In the genomic region with DNA sequence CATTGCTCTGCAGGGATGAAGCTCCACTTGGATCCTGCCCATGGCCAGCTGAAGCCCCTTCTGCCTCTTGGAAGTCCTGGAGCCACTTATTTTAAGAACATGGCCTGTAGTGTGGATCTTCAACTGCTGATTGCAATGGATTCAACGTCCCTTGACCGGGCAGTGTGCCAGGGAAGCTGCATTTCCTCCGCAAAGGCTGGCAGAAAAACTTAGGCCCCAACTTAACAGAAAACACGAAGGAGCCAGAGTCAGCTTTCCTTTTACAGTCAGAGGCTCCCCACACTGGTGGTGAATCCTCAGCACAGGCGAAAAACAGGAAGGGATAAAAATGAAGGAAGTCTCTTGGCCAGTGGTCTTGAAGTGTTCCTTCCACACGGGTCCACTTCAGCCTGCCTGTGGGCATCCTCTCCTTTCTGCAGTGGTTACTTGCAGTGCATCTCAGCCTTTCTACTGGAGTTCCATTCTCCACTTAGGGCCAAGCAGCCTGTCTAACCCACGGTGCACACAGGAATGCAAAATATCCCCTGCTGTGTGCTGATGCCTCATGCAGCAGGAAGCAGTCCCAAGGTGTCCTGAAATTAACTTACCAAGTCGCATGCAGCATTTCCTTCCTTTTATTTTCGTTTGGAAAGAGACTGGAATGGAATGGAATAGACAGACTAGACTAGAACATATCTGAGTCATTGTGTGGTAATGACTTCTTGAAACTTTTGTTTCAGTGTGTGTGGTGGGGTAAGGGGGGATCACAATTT, we compare ENCODE assay signal across 16 cellular contexts. TPM values are rescaled to one million over a fixed set of nuclear protein-coding genes. Genes with fewer than 3 reads are reported as not detected.
DNase-seq lines count a peak whose midpoint lies in the region; ATAC-seq and TF ChIP-seq lines count a peak whose summit lies in the region.
"Had no signal": no experiment of that assay in that cellular context is flagged by ENCODE, and none has a peak within 500 bp of the region (broad histone marks: within the 10 kb centered on the region; RNA-seq: fewer than 3 reads in every experiment).

No MANE protein-coding gene starts in this region.

- H3K36me3 ChIP-seq in Caco-2 (ENCODE audit: control insufficient read depth, insufficient read depth, low read length) = no peaks in the 10 kb centered on the region; the same call in 1 of the 2 replicates
- H3K36me3 ChIP-seq in mesendoderm (ENCODE audit: control insufficient read depth, insufficient read depth, low read length) = no peaks in the 10 kb centered on the region
- H3K36me3 ChIP-seq: right lobe of liver, upper lobe of right lung, WERI-Rb-1 had no signal

- no peak overlapping the region for H4K8ac ChIP-seq in mesendoderm (ENCODE audit: low read depth, low read length)

- H3K4me1 ChIP-seq in Caco-2 (peaks cover 35% of the 10 kb centered on the region), mesendoderm (ENCODE audit: control insufficient read depth, low read depth, low read length) (peaks cover 2% of the 10 kb centered on the region)
- H3K4me1 ChIP-seq: right lobe of liver, upper lobe of right lung had no signal

- no peak overlapping the region for H3K9ac ChIP-seq in mesendoderm (ENCODE audit: low read length)

- H3K36me3 Mint-ChIP-seq in Caco-2 (ENCODE audit: insufficient read depth, unreplicated experiment) = no peaks in the 10 kb centered on the region
- H3K36me3 Mint-ChIP-seq: memory B cell had no signal

- peak overlapping the region; percentile 54 for H3K23ac ChIP-seq in mesendoderm (ENCODE audit: low read length)

- no peak overlapping the region for H2BK120ac ChIP-seq in mesendoderm (ENCODE audit: low read depth, low read length)

- H2AK5ac ChIP-seq in mesendoderm (ENCODE audit: low read length) = no peak overlapping the region

- no peaks in the 10 kb centered on the region for H3K27me3 Mint-ChIP-seq in Caco-2 (ENCODE audit: insufficient read depth, unreplicated experiment)

- peak overlapping the region; percentile 11 for H3K27ac Mint-ChIP-seq in Caco-2 (ENCODE audit: unreplicated experiment)
- H3K27ac Mint-ChIP-seq: activated T-cell treated with anti-CD3 and anti-CD28 coated beads, Interleukin-2, amount 50 U/mL, for 72 hours; memory B cell had no signal

- H2BK5ac ChIP-seq in mesendoderm (ENCODE audit: low read length) = no peak overlapping the region

- intact Hi-C loops in Caco-2 (cut with micrococcal nuclease; ENCODE audit: unreplicated experiment) = no loop called here

- no peak for ATAC-seq in GM18502 (IDR thresholded peaks at IDR 0.05; ENCODE audit: poor library complexity, unreplicated experiment)
- ATAC-seq: activated T-cell treated with anti-CD3 and anti-CD28 coated beads, Interleukin-2, amount 50 U/mL, for 72 hours; upper lobe of right lung had no signal

- H4K5ac ChIP-seq in mesendoderm (ENCODE audit: low read length) = no peak overlapping the region

- H3K4me3 Mint-ChIP-seq in Caco-2 (ENCODE audit: unreplicated experiment) = no peak overlapping the region
- H3K4me3 Mint-ChIP-seq: activated T-cell treated with anti-CD3 and anti-CD28 coated beads, Interleukin-2, amount 50 U/mL, for 72 hours; central memory CD8-positive, alpha-beta T cell; memory B cell had no signal

- no CpG with 5 or more reads among the region's 9 CpGs for WGBS in mesendoderm (ENCODE audit: extremely low coverage, insufficient coverage, low lambda C conversion rate)

- H3K4me3 ChIP-seq in Caco-2 (ENCODE audit: low read depth, low read length) (no peak overlapping the region), mesendoderm (ENCODE audit: low read length) (no peak overlapping the region)
- H3K4me3 ChIP-seq: right lobe of liver, upper lobe of right lung had no signal

- no peak for DNase-seq in Caco-2
- peak; percentile 97 for DNase-seq in M059J (ENCODE audit: low read depth)
- peak; percentile 12 for DNase-seq in cerebellar cortex (ENCODE audit: low spot score)
- DNase-seq in mesendoderm = peak; percentile 30
- DNase-seq in NCI-H524 (lab: John Stamatoyannopoulos, UW) = no peak
- no peak for DNase-seq in activated CD4-positive, CD25-positive, alpha-beta regulatory T cell (lab: John Stamatoyannopoulos, UW)
- DNase-seq in NCI-H748 (lab: John Stamatoyannopoulos, UW; ENCODE audit: unreplicated experiment) = no peak
- DNase-seq: activated T-cell treated with anti-CD3 and anti-CD28 coated beads, Interleukin-2, amount 50 U/mL, for 72 hours; DMS79 treated with DMSO at 0.1 percent for 48 hours; glutamatergic neuron; right lobe of liver; upper lobe of right lung; WERI-Rb-1 had no signal

- CTCF ChIA-PET in Caco-2 (lab: Charles Lee) = no interaction called here

- H3K18ac ChIP-seq in mesendoderm (ENCODE audit: low read length) = no peak overlapping the region

- no peaks in the 10 kb centered on the region for H3K79me1 ChIP-seq in mesendoderm (ENCODE audit: low read length)

- H3K9me3 Mint-ChIP-seq in Caco-2 (ENCODE audit: unreplicated experiment) = no peaks in the 10 kb centered on the region
- H3K9me3 Mint-ChIP-seq: activated T-cell treated with anti-CD3 and anti-CD28 coated beads, Interleukin-2, amount 50 U/mL, for 72 hours; central memory CD8-positive, alpha-beta T cell; memory B cell had no signal

- H2BK15ac ChIP-seq in mesendoderm (replicated peaks; ENCODE audit: low read depth) = no peak overlapping the region

- H3K56ac ChIP-seq in mesendoderm (ENCODE audit: low read length) = no peak overlapping the region

- H3K27ac ChIP-seq in mesendoderm (ENCODE audit: low read depth, low read length) = no peak overlapping the region
- H3K27ac ChIP-seq: right lobe of liver, WERI-Rb-1 had no signal

- H3K27me3 ChIP-seq in Caco-2 (replicated peaks; ENCODE audit: control insufficient read depth, insufficient read depth, low read length) (no peaks in the 10 kb centered on the region), mesendoderm (ENCODE audit: insufficient read depth, low read length, poor library complexity) (no peaks in the 10 kb centered on the region)
- H3K27me3 ChIP-seq: right lobe of liver, upper lobe of right lung had no signal

- H3K4me1 Mint-ChIP-seq in Caco-2 (ENCODE audit: low read depth, unreplicated experiment) = peaks cover 28% of the 10 kb centered on the region
- H3K4me1 Mint-ChIP-seq: central memory CD8-positive, alpha-beta T cell; memory B cell had no signal

- POLR2A ChIA-PET in Caco-2 (lab: Charles Lee) = no interaction called here

- no peak for TF ChIP-seq CTCF in Caco-2 (IDR thresholded peaks at IDR 0.05; ENCODE audit: insufficient read depth in 1 of 2, low read depth in 1 of 2, low read length in 1 of 2, severe bottlenecking in 1 of 2, unreplicated experiment in 1 of 2)

- no TSS peak for BruUV-seq in Caco-2 (replicated peaks; lab: Mats Ljungman, UMichigan)

- no peaks in the 10 kb centered on the region; the same call in 1 of the 2 replicates for H3K9me3 ChIP-seq in Caco-2
- H3K9me3 ChIP-seq: right lobe of liver, upper lobe of right lung had no signal

- no peak overlapping the region for H3K4me2 ChIP-seq in mesendoderm (ENCODE audit: low read length)

- H3K4ac ChIP-seq in mesendoderm (ENCODE audit: low read depth, low read length) = no peak overlapping the region

- H3K79me2 ChIP-seq in mesendoderm (ENCODE audit: control insufficient read depth, insufficient read depth, low read length) = no peaks in the 10 kb centered on the region

RNA-seq across cellular contexts. Expression of a gene that starts 26.1 kb away (rescaled TPM):
- total RNA-seq in Caco-2 (2022) = 170 and 191 TPM in 2 replicates
- total RNA-seq in M059J (2014; rRNA removed; shearing (Covaris generic)) = not detected in 2 replicates
- 0.35 TPM for polyA plus RNA-seq in mesendoderm (2013, experiment 1 of 2)
- polyA plus RNA-seq in mesendoderm (2013, experiment 2 of 2) = 0.28 TPM
- total RNA-seq: activated T-cell treated with anti-CD3 and anti-CD28 coated beads, Interleukin-2, amount 50 U/mL, for 72 hours had no signal

Comparison
In these comparisons a context has a peak if more than half of its experiments do, and no peak if none do; other contexts are left out.
1. DNase-seq: peak in M059J (single experiment), cerebellar cortex (single experiment) and mesendoderm (single experiment); none in Caco-2 (0 of 2), NCI-H524 (0 of 2), activated CD4-positive, CD25-positive, alpha-beta regulatory T cell (0 of 4) and NCI-H748 (single experiment).
2. RNA of a gene that starts 26.1 kb away (total RNA-seq): 170 to 191 TPM in Caco-2; not detected in M059J; every median in the first group is over 100 times any median in the second.